In genomic region chr2:216109962-216110614, GRCh38 we compare ENCODE assay signal across 2 cellular contexts.
TF ChIP-seq lines count a peak whose summit lies in the region.

No MANE protein-coding gene starts in this region.

TF ChIP-seq in HEK293, 187 proteins besides CTCF, POLR2A, EP300 and RAD21:
- TF ChIP-seq ZNF843 (tag by site-specific recombination; IDR thresholded peaks at IDR 0.05) (no peak), ZNF654 (tag by site-specific recombination; IDR thresholded peaks at IDR 0.05; ENCODE audit: low read depth) (peak; percentile 26), ZSCAN23 (tag by site-specific recombination; IDR thresholded peaks at IDR 0.05) (no peak)

TF ChIP-seq in H1, 55 proteins besides CTCF, POLR2A, EP300 and RAD21:
- no peak for TF ChIP-seq NANOG (IDR thresholded peaks at IDR 0.05; ENCODE audit: insufficient read depth, low read depth, low read length, poor library complexity, severe bottlenecking)
- no peak for TF ChIP-seq HDAC6 (IDR thresholded peaks at IDR 0.05; ENCODE audit: low read depth, low read length)
- TF ChIP-seq BCL11A (IDR thresholded peaks at IDR 0.05; ENCODE audit: low read depth in 2 of 2, low read length in 2 of 2), result no peak
- no peak for TF ChIP-seq FOSL1 (IDR thresholded peaks at IDR 0.05; ENCODE audit: insufficient read depth, low read depth, low read length)
- TF ChIP-seq SP4 (IDR thresholded peaks at IDR 0.05; ENCODE audit: low read length), result no peak
- TF ChIP-seq E2F6 (IDR thresholded peaks at IDR 0.05), result no peak
- no peak for TF ChIP-seq BRCA1 (IDR thresholded peaks at IDR 0.05; ENCODE audit: low read depth, low read length)
- no peak for TF ChIP-seq TEAD4 (IDR thresholded peaks at IDR 0.05; ENCODE audit: low read depth, low read length)
- TF ChIP-seq CTBP2 (IDR thresholded peaks at IDR 0.05; ENCODE audit: borderline replicate concordance, insufficient read depth, insufficient read length, low read length), result no peak
- TF ChIP-seq NRF1 (IDR thresholded peaks at IDR 0.05; ENCODE audit: low read depth, low read length), result no peak
- no peak for TF ChIP-seq POLR2AphosphoS5 (IDR thresholded peaks at IDR 0.05; ENCODE audit: low read depth, low read length)
- no peak for TF ChIP-seq EGR1 (IDR thresholded peaks at IDR 0.05; ENCODE audit: borderline replicate concordance, low read depth, low read length)
TF ChIP-seq in H1: peak in this region for 0.
